ENCODE assay signal across 1 cellular context in the genomic region with DNA sequence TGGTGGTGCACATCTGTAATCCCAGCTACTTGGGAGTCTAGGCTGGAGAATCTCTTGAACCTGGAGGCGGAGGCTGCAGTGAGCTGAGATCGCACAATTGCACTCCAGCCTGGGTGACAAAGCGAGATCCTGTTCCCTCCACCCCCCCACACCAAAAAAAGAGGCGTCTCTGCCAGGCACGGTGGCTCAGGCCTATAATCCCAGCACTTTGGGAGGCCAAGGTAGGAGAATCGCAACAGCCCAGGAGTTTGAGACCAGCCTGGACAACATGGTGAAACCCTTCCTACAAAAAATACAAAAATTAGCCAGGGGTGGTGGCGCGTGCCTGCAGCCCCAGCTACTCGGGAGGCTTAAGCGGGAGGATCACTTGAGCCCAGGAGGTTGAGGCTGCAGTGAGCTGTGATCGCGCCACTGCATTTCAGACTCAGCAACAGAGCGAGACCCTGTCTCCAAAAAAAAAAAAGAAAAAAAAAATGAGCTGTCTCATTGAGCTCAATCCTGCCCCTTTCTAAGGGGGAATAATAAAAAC.
TF ChIP-seq lines count a peak whose summit lies in the region.

No MANE protein-coding gene starts in this region.

TF ChIP-seq in HCT116, 20 proteins besides CTCF, POLR2A, EP300 and RAD21:
- TF ChIP-seq SIN3A (IDR thresholded peaks at IDR 0.05; ENCODE audit: low read depth) (no peak), CBX3 (IDR thresholded peaks at IDR 0.05; ENCODE audit: low read depth) (no peak), ZFX (IDR thresholded peaks at IDR 0.05) (no peak), EGR1 (IDR thresholded peaks at IDR 0.05; ENCODE audit: low read depth) (no peak), EZH2 (IDR thresholded peaks at IDR 0.05) (no peak), SP1 (IDR thresholded peaks at IDR 0.05; ENCODE audit: low read depth) (no peak), POLR2AphosphoS5 (IDR thresholded peaks at IDR 0.05; ENCODE audit: low read depth, low read length) (no peak), TCF7L2 (IDR thresholded peaks at IDR 0.05; ENCODE audit: borderline replicate concordance, extremely low read depth, insufficient read depth, insufficient read length) (no peak)
- TF ChIP-seq, protein P1, sequence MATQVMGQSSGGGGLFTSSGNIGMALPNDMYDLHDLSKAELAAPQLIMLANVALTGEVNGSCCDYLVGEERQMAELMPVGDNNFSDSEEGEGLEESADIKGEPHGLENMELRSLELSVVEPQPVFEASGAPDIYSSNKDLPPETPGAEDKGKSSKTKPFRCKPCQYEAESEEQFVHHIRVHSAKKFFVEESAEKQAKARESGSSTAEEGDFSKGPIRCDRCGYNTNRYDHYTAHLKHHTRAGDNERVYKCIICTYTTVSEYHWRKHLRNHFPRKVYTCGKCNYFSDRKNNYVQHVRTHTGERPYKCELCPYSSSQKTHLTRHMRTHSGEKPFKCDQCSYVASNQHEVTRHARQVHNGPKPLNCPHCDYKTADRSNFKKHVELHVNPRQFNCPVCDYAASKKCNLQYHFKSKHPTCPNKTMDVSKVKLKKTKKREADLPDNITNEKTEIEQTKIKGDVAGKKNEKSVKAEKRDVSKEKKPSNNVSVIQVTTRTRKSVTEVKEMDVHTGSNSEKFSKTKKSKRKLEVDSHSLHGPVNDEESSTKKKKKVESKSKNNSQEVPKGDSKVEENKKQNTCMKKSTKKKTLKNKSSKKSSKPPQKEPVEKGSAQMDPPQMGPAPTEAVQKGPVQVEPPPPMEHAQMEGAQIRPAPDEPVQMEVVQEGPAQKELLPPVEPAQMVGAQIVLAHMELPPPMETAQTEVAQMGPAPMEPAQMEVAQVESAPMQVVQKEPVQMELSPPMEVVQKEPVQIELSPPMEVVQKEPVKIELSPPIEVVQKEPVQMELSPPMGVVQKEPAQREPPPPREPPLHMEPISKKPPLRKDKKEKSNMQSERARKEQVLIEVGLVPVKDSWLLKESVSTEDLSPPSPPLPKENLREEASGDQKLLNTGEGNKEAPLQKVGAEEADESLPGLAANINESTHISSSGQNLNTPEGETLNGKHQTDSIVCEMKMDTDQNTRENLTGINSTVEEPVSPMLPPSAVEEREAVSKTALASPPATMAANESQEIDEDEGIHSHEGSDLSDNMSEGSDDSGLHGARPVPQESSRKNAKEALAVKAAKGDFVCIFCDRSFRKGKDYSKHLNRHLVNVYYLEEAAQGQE (IDR thresholded peaks at IDR 0.05; ENCODE audit: low read depth), result no peak
